ENCODE assay signal across 12 cellular contexts in the genomic region with DNA sequence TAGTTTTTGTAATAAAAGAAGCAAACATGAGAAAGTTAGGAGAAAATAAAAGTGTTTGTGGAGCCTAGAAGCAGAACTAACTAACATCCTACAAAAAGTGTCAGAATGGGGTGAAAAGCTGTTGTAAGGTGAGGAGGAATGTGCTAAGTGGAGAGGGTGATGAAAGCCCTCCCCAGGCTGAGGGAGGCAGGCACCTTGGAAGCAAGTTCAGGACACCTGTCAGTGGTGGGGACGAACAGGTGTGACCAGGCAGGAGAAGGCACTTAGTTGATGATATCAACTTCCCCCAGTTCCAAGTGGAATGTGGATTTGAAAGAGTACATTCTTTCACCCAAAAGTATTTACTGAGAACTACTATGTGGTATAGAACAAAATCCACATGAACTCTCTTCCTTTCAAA.
"Had no signal": no experiment of that assay in that cellular context is flagged by ENCODE, and none has a peak within 500 bp of the region (broad histone marks: within the 10 kb centered on the region; RNA-seq: fewer than 3 reads in every experiment).

No MANE protein-coding gene starts in this region.

- H3K4me1 ChIP-seq: colonic mucosa had no signal

- DNase-seq: activated CD4-positive, alpha-beta T cell treated with anti-CD3 and anti-CD28 coated beads, Interleukin-2, amount 50 U/mL, for 4 hours; activated naive CD4-positive, alpha-beta T cell treated with Interleukin-2 at 50 U/mL for 16 hours; caudate nucleus; colonic mucosa; hippocampal formation; left colon; mucosa of descending colon; naive thymus-derived CD8-positive, alpha-beta T cell; posterior cingulate gyrus; stomach had no signal

- H3K27me3 ChIP-seq: colonic mucosa, gastroesophageal sphincter, stomach had no signal

- H3K9me3 ChIP-seq: colonic mucosa, gastroesophageal sphincter, mucosa of descending colon, stomach had no signal

- H3K36me3 ChIP-seq: colonic mucosa, gastroesophageal sphincter, stomach had no signal

- H3K4me3 ChIP-seq: colonic mucosa, gastroesophageal sphincter, mucosa of descending colon, skin epidermis, stomach had no signal

- H3K27ac ChIP-seq: colonic mucosa, gastroesophageal sphincter, stomach had no signal
